Comparison of ENCODE assay signal across 8 cellular contexts in the genomic region with DNA sequence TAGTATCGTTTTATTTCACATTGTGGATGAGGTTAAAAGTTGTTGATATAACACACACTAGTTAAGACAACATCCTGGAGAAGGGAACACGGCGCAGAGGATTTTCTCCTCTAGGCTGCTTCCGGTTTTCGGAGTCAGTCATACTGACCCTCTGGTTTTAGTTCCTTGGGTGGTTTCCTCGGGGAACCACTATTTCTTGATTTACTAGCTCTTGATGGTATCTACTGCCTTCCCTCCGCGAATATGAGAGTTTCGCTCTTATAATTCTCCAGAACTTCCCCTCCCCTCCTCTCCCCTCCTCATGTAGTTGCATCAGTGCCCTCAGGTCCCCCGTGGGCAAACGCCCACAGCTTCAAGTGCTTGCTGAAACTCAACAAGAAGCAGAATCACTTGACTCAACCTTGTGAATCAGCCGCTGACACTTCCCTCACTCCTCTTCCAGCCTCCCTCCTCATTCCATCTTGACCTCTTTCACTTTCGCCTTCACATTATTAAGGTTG.
A peak's percentile ranks its signal among the peaks of the same experiment; 100 is the strongest.
DNase-seq lines count a peak whose midpoint lies in the region; ATAC-seq and TF ChIP-seq lines count a peak whose summit lies in the region.

No MANE protein-coding gene starts in this region.

- H3K4me3 Mint-ChIP-seq in central memory CD8-positive, alpha-beta T cell, result peak overlapping the region; percentile 73
- H3K4me3 Mint-ChIP-seq in stimulated activated effector memory CD8-positive, alpha-beta T cell treated with anti-CD3 and anti-CD28 coated beads, Interleukin-12 subunit alpha, Interleukin-12 subunit beta, amount 100 ng/mL, for 72 hours, result peak overlapping the region; percentile 59

- no peak for TF ChIP-seq CTCF in DOHH2 (IDR thresholded peaks at IDR 0.05; ENCODE audit: low read depth, low read length, poor library complexity, severe bottlenecking)
- TF ChIP-seq CTCF in coronary artery (IDR thresholded peaks at IDR 0.05), result no peak

- H3K36me3 Mint-ChIP-seq in central memory CD8-positive, alpha-beta T cell (ENCODE audit: insufficient read depth), result peaks cover 2% of the 10 kb centered on the region
- H3K36me3 Mint-ChIP-seq in stimulated activated effector memory CD8-positive, alpha-beta T cell treated with anti-CD3 and anti-CD28 coated beads, Interleukin-12 subunit alpha, Interleukin-12 subunit beta, amount 100 ng/mL, for 72 hours, result no peaks in the 10 kb centered on the region

- H3K27ac Mint-ChIP-seq in central memory CD8-positive, alpha-beta T cell (ENCODE audit: low read depth), result peak overlapping the region; percentile 35
- H3K27ac Mint-ChIP-seq in stimulated activated effector memory CD8-positive, alpha-beta T cell treated with anti-CD3 and anti-CD28 coated beads, Interleukin-12 subunit alpha, Interleukin-12 subunit beta, amount 100 ng/mL, for 72 hours, result peak overlapping the region; percentile 74

- H3K4me2 ChIP-seq in DOHH2 (ENCODE audit: low read length), result peak overlapping the region; percentile 1; the same call in 1 of the 2 replicates

- no peaks in the 10 kb centered on the region for H3K79me2 ChIP-seq in DOHH2 (ENCODE audit: control insufficient read depth, low read length)

- H3K4me1 Mint-ChIP-seq in central memory CD8-positive, alpha-beta T cell, result peaks cover 19% of the 10 kb centered on the region
- H3K4me1 Mint-ChIP-seq in stimulated activated effector memory CD8-positive, alpha-beta T cell treated with anti-CD3 and anti-CD28 coated beads, Interleukin-12 subunit alpha, Interleukin-12 subunit beta, amount 100 ng/mL, for 72 hours, result peaks cover 41% of the 10 kb centered on the region

- H3K4me1 ChIP-seq in DOHH2 (ENCODE audit: control insufficient read depth, low read length), result peaks cover 12% of the 10 kb centered on the region; the same call in 1 of the 2 replicates
- no peaks in the 10 kb centered on the region for H3K4me1 ChIP-seq in HAP-1

- in situ Hi-C loops in HAP-1 (cut with MboI; ENCODE audit: low sequenced_read_pairs), result no loop called here

- no peaks in the 10 kb centered on the region for H3K9me3 ChIP-seq in DOHH2 (ENCODE audit: control insufficient read depth, insufficient read depth, low read length)
- H3K9me3 ChIP-seq in HAP-1, result no peaks in the 10 kb centered on the region

- no peaks in the 10 kb centered on the region for H3K36me3 ChIP-seq in DOHH2 (ENCODE audit: control insufficient read depth, low read length)
- H3K36me3 ChIP-seq in HAP-1 (replicated peaks), result no peaks in the 10 kb centered on the region

- H4K20me1 ChIP-seq in DOHH2 (ENCODE audit: control insufficient read depth, insufficient read depth, low read depth, low read length), result 0 out of 2 replicates have a peak, but pooled peaks cover 3% of the 10 kb centered on the region

- DNase-seq in NOMO-1 (lab: John Stamatoyannopoulos, UW; ENCODE audit: unreplicated experiment in 2 of 2), result peak; percentile 80 to 92
- DNase-seq in central memory CD8-positive, alpha-beta T cell (ENCODE audit: low spot score in 2 of 2), result no peak
- DNase-seq in stimulated activated effector memory CD8-positive, alpha-beta T cell treated with anti-CD3 and anti-CD28 coated beads, Interleukin-12 subunit alpha, Interleukin-12 subunit beta, amount 100 ng/mL, for 72 hours (ENCODE audit: low spot score in 2 of 2), result peak; percentile 36 to 83
- DNase-seq in HAP-1 (ENCODE audit: low spot score in 2 of 2), result no peak
- DNase-seq in coronary artery (ENCODE audit: low spot score), result no peak

- H3K9me3 Mint-ChIP-seq in central memory CD8-positive, alpha-beta T cell, result no peaks in the 10 kb centered on the region
- H3K9me3 Mint-ChIP-seq in stimulated activated effector memory CD8-positive, alpha-beta T cell treated with anti-CD3 and anti-CD28 coated beads, Interleukin-12 subunit alpha, Interleukin-12 subunit beta, amount 100 ng/mL, for 72 hours, result no peaks in the 10 kb centered on the region

- ATAC-seq in GM21447 (IDR thresholded peaks at IDR 0.05; ENCODE audit: unreplicated experiment), result peak; percentile 65
- peak; percentile 49 for ATAC-seq in central memory CD8-positive, alpha-beta T cell (replicated peaks; ENCODE audit: extremely low read depth, poor library complexity, severe bottlenecking)
- peak; percentile 94 for ATAC-seq in stimulated activated effector memory CD8-positive, alpha-beta T cell treated with anti-CD3 and anti-CD28 coated beads, Interleukin-12 subunit alpha, Interleukin-12 subunit beta, amount 100 ng/mL, for 72 hours
- no peak for ATAC-seq in GM18858 (IDR thresholded peaks at IDR 0.05; ENCODE audit: unreplicated experiment)

- no peak overlapping the region for H3K27ac ChIP-seq in DOHH2 (ENCODE audit: low read depth, low read length)
- no peak overlapping the region for H3K27ac ChIP-seq in coronary artery

- H3K9me2 ChIP-seq in DOHH2 (replicated peaks; ENCODE audit: control insufficient read depth, low read length), result no peaks in the 10 kb centered on the region

- H3K4me3 ChIP-seq in DOHH2 (ENCODE audit: low read length), result no peak overlapping the region
- no peak overlapping the region for H3K4me3 ChIP-seq in HAP-1
- H3K4me3 ChIP-seq in coronary artery, result no peak overlapping the region

- peaks cover 44% of the 10 kb centered on the region for H3K27me3 ChIP-seq in DOHH2 (ENCODE audit: control insufficient read depth, low read length)
- H3K27me3 ChIP-seq in HAP-1 (ENCODE audit: low read depth), result peaks cover 51% of the 10 kb centered on the region

- peaks cover 3% of the 10 kb centered on the region; the same call in 1 of the 2 replicates for H3F3A ChIP-seq in DOHH2 (ENCODE audit: control insufficient read depth, insufficient read depth)

- H3K27me3 Mint-ChIP-seq in central memory CD8-positive, alpha-beta T cell, result peaks cover 82% of the 10 kb centered on the region

Comparison
In these comparisons a context has a peak if more than half of its experiments do, and no peak if none do; other contexts are left out.
1. DNase-seq: peak in NOMO-1 (2 of 2) and stimulated activated effector memory CD8-positive, alpha-beta T cell treated with anti-CD3 and anti-CD28 coated beads, Interleukin-12 subunit alpha, Interleukin-12 subunit beta, amount 100 ng/mL, for 72 hours (2 of 2); none in central memory CD8-positive, alpha-beta T cell (0 of 2), HAP-1 (0 of 2) and coronary artery (single experiment).